8 cellular contexts compared by ENCODE assay signal in the genomic region with DNA sequence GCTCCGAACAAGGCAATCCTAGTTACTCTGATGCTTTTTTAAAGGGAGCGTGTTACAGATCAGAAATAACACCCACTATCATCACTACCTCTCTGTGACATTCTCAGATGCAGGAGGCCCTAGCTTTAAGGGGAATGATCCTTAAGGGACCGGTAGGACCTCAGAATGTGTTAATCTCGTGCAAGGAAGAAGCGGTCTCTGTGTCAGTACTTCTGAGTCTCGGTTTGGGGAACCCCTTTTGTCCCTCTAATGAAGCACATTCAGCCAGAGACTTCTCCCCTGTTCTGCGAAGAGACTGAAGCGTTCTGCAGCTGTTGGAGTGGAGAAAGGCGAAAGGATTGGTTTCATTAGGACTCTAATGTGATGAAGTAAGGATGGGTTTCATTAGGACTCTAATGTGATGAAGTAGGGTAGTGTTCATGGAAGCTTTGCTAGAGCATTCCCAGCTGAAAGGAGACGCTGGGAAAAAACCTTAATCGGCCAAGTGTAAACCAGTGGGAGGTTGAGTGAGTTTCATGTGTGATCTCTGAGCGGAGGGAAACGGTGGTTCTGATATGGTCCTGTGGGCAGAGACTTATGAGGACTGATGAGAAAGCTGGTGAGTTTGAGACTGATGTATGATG. TPM values are rescaled to one million over a fixed set of nuclear protein-coding genes. Genes with fewer than 3 reads are reported as not detected.
DNase-seq lines count a peak whose midpoint lies in the region; ATAC-seq, FAIRE-seq and TF ChIP-seq lines count a peak whose summit lies in the region.

No MANE protein-coding gene starts in this region.

- ATAC-seq in GM19025 (IDR thresholded peaks at IDR 0.05; ENCODE audit: low read depth, unreplicated experiment) (peak; percentile 27), HG03439 (IDR thresholded peaks at IDR 0.05; ENCODE audit: unreplicated experiment) (peak; percentile 21)

- H3K27ac ChIP-seq in A673 (ENCODE audit: low read depth, low read length, poor library complexity, severe bottlenecking) (no peak overlapping the region), dorsolateral prefrontal cortex (peak overlapping the region in 32 of 59 donors; percentile 6 to 90 (median 76)), rectal smooth muscle tissue (ENCODE audit: low read depth, low read length) (no peak overlapping the region)

- BruUV-seq in A673 (replicated peaks; lab: Mats Ljungman, UMichigan) = no TSS peak

- CTCF ChIA-PET in A673 (lab: Charles Lee) = no interaction called here

- H3K27me3 ChIP-seq in A673 (replicated peaks; ENCODE audit: insufficient read depth, low read depth, low read length, poor library complexity) = peaks cover 80% of the 10 kb centered on the region
- H3K27me3 ChIP-seq in dorsolateral prefrontal cortex = peaks cover 0 to 22% (median 0%) of the 10 kb centered on the region in 45 donors
- H3K27me3 ChIP-seq in rectal smooth muscle tissue (ENCODE audit: control insufficient read depth, insufficient read depth, low read length) = no peaks in the 10 kb centered on the region

- no peak for TF ChIP-seq CTCF in A673 (conservative IDR thresholded peaks at IDR 0.05; ENCODE audit: low read depth, low read length)
- no peak for TF ChIP-seq CTCF in dorsolateral prefrontal cortex (IDR thresholded peaks at IDR 0.05 in 54 of 56, conservative IDR thresholded peaks at IDR 0.05 in 2 of 56; ENCODE audit: low read depth in 1 of 56, partially characterized antibody in 56 of 56)
- no peak for TF ChIP-seq CTCF in D721Med (IDR thresholded peaks at IDR 0.05; ENCODE audit: insufficient read depth, missing control alignments)

- H3K4me1 ChIP-seq in A673 (ENCODE audit: insufficient read depth, low read length, poor library complexity, severe bottlenecking) (no peaks in the 10 kb centered on the region), rectal smooth muscle tissue (ENCODE audit: control insufficient read depth, insufficient read depth, low read length) (no peaks in the 10 kb centered on the region)

- FAIRE-seq in D721Med (lab: Jason Lieb, UNC) = no peak

- no peak overlapping the region for H3K9ac ChIP-seq in rectal smooth muscle tissue (ENCODE audit: low read length)

- peak; percentile 1 for DNase-seq in A673 (ENCODE audit: low spot score)
- peak in 1 of 10 donors; percentile 26 for DNase-seq in dorsolateral prefrontal cortex
- no peak for DNase-seq in NOMO-1 (lab: John Stamatoyannopoulos, UW; ENCODE audit: unreplicated experiment in 2 of 2)
- no peak for DNase-seq in D721Med (ENCODE audit: insufficient read length, low spot score)
- no peak for DNase-seq in COR-L47 (lab: John Stamatoyannopoulos, UW)

- no peaks in the 10 kb centered on the region for H3K36me3 ChIP-seq in A673 (ENCODE audit: insufficient read depth, low read length, poor library complexity, severe bottlenecking)
- H3K36me3 ChIP-seq in rectal smooth muscle tissue (ENCODE audit: control insufficient read depth, insufficient read depth, low read length) = no peaks in the 10 kb centered on the region

- POLR2A ChIA-PET in A673 (lab: Charles Lee; ENCODE audit: low non-redundant PET) = no interaction called here

- H3K9me3 ChIP-seq in A673 (ENCODE audit: low read depth, low read length, poor library complexity, severe bottlenecking) = no peaks in the 10 kb centered on the region

- H3K4me3 ChIP-seq in A673 (ENCODE audit: low read depth, low read length, poor library complexity, severe bottlenecking) = no peak overlapping the region
- H3K4me3 ChIP-seq in dorsolateral prefrontal cortex = peak overlapping the region; percentile 48 to 83 (median 72)
- H3K4me3 ChIP-seq in rectal smooth muscle tissue (ENCODE audit: low read length) = peak overlapping the region; percentile 92

- intact Hi-C loops in A673 (cut with micrococcal nuclease; ENCODE audit: unreplicated experiment) = no loop called here
- intact Hi-C loops in dorsolateral prefrontal cortex (cut with DNase I) = loop anchor here in 1 of 2 donors (5.0 to 10.0 kb wide), 2 partner anchors 76 to 288 kb away; a partner anchor contains a TSS

RNA-seq across cellular contexts. Expression of a gene that starts 1.6 kb away (rescaled TPM):
- total RNA-seq in A673 (2021) (not detected in 2 replicates), dorsolateral prefrontal cortex (10 to 100 TPM in 118 of 120 experiments, 1 to 10 TPM in 2; 5.1 to 44.4 (median 21.5) TPM)

Comparison
In these comparisons a context has a peak if more than half of its experiments do, and no peak if none do; other contexts are left out.
1. H3K27ac ChIP-seq: peak in dorsolateral prefrontal cortex (32 of 59); none in A673 (single experiment) and rectal smooth muscle tissue (single experiment).